In the genomic region with DNA sequence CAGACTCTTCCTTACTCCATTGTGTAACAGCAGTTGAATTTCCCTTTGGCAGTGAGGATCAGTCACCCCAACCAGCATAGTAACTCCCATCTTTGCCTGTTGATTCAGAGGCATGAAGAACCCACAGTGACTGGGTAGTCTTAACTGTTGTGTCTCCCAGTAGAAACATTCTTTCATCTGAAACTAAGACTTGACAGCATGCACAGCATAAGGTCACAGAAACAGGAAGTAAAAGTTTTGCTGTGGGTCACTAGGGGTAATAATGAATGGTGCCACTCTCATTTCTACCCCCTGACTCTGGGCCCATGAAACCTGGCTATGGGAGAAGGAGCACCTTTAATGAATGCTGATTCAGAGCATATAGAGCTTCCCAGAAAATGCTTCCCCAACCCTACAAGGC, we compare ENCODE assay signal across 15 cellular contexts. TPM values are rescaled to one million over a fixed set of nuclear protein-coding genes. Genes with fewer than 3 reads are reported as not detected.
DNase-seq lines count a peak whose midpoint lies in the region; ATAC-seq and TF ChIP-seq lines count a peak whose summit lies in the region.
"Had no signal": no experiment of that assay in that cellular context is flagged by ENCODE, and none has a peak within 500 bp of the region (broad histone marks: within the 10 kb centered on the region; RNA-seq: fewer than 3 reads in every experiment).

No MANE protein-coding gene starts in this region.

- no peak overlapping the region for H3K4me3 Mint-ChIP-seq in type B pancreatic cell

- ATAC-seq in GM19324 (IDR thresholded peaks at IDR 0.05; ENCODE audit: low FRiP score, unreplicated experiment) (peak; percentile 74), HG02610 (IDR thresholded peaks at IDR 0.05; ENCODE audit: unreplicated experiment) (peak; percentile 55), HG03342 (IDR thresholded peaks at IDR 0.05; ENCODE audit: unreplicated experiment) (peak; percentile 65), Right ventricle myocardium superior (ENCODE audit: poor library complexity) (no peak)
- ATAC-seq: left lung, Panc1 had no signal

- no peak overlapping the region for H3K27ac Mint-ChIP-seq in type B pancreatic cell

- H3K4me3 ChIP-seq in GM06990 (replicated peaks; ENCODE audit: low read depth, low read length), result peak overlapping the region; percentile 44
- H3K4me3 ChIP-seq in esophagus squamous epithelium, result no peak overlapping the region
- H3K4me3 ChIP-seq: adrenal gland, left lung had no signal

- H3K36me3 ChIP-seq in GM06990 (ENCODE audit: control insufficient read depth, insufficient read depth, low read length) (no peaks in the 10 kb centered on the region), esophagus squamous epithelium (no peaks in the 10 kb centered on the region)
- H3K36me3 ChIP-seq: adrenal gland, left lung had no signal

- peaks cover 7% of the 10 kb centered on the region for H3K4me1 Mint-ChIP-seq in type B pancreatic cell (ENCODE audit: unreplicated experiment)

- intact Hi-C loops in esophagus squamous epithelium (cut with DNase I), result loop anchor here (10.0 kb wide), 1 partner anchor 68 kb away; no protein-coding TSS in a partner anchor
- intact Hi-C loops in Right ventricle myocardium superior (cut with DNase I), result loop anchor here (10.0 kb wide), 1 partner anchor 68 kb away; no protein-coding TSS in a partner anchor

- DNase-seq in GM06990 (ENCODE audit: extremely low read depth, insufficient read length) (peak; percentile 66), esophagus squamous epithelium (lab: John Stamatoyannopoulos, UW) (no peak), HCEC 1CT (no peak), type B pancreatic cell (ENCODE audit: extremely low spot score, unreplicated experiment) (no peak), Right ventricle myocardium superior (no peak)
- DNase-seq: adrenal gland; DMS153; effector CD4-positive, alpha-beta T cell; left lung; NCI-H2081 treated with DMSO at 0.1 percent for 48 hours; stimulated activated naive CD4-positive, alpha-beta T cell had no signal

- H3K27ac ChIP-seq in esophagus squamous epithelium, result no peak overlapping the region
- H3K27ac ChIP-seq: adrenal gland, left lung had no signal

- peaks cover 24% of the 10 kb centered on the region for H3K27me3 Mint-ChIP-seq in type B pancreatic cell

- no peak for TF ChIP-seq CTCF in GM06990 (IDR thresholded peaks at IDR 0.05; ENCODE audit: insufficient read depth, low read length, poor library complexity, severe bottlenecking)
- no peak for TF ChIP-seq CTCF in esophagus squamous epithelium (IDR thresholded peaks at IDR 0.05)
- no peak for TF ChIP-seq CTCF in type B pancreatic cell (conservative IDR thresholded peaks at IDR 0.05)

- no peak for TF ChIP-seq POLR2A in esophagus squamous epithelium (IDR thresholded peaks at IDR 0.05)

- H3K4me1 ChIP-seq in esophagus squamous epithelium, result peaks cover 0 to 6% (median 1%) of the 10 kb centered on the region in 3 donors
- H3K4me1 ChIP-seq: adrenal gland, left lung had no signal

- peaks cover 0 to 8% (median 0%) of the 10 kb centered on the region in 3 donors for H3K9me3 ChIP-seq in esophagus squamous epithelium
- H3K9me3 ChIP-seq: adrenal gland had no signal

- peaks cover 8% of the 10 kb centered on the region for H3K9me3 Mint-ChIP-seq in type B pancreatic cell

- H3K36me3 Mint-ChIP-seq in type B pancreatic cell, result no peaks in the 10 kb centered on the region

- no peaks in the 10 kb centered on the region for H3K27me3 ChIP-seq in GM06990 (replicated peaks; ENCODE audit: control insufficient read depth, insufficient read depth, low read length)
- peaks cover 0 to 27% (median 0%) of the 10 kb centered on the region in 4 donors for H3K27me3 ChIP-seq in esophagus squamous epithelium
- H3K27me3 ChIP-seq: adrenal gland had no signal

RNA-seq across cellular contexts. Expression of a gene that starts 8.3 kb away (rescaled TPM):
- not detected for total RNA-seq in esophagus squamous epithelium
- 0.80 and 1.1 TPM in 2 replicates for total RNA-seq in type B pancreatic cell (ENCODE audit: low replicate concordance)
- 0.11 TPM for total RNA-seq in Right ventricle myocardium superior

RNA-seq across cellular contexts. Expression of a gene that starts 23.6 kb away (rescaled TPM):
- total RNA-seq in esophagus squamous epithelium (10 to 100 TPM; 27.4 to 43.5 (median 36.5) TPM), type B pancreatic cell (ENCODE audit: low replicate concordance) (38.9 and 48.4 TPM in 2 replicates), Right ventricle myocardium superior (30.6 TPM)
